ENCODE assay signal across 17 cellular contexts in genomic region chr4:33262809-33263208, GRCh38.
A peak's percentile ranks its signal among the peaks of the same experiment; 100 is the strongest.
DNase-seq lines count a peak whose midpoint lies in the region; ATAC-seq lines count a peak whose summit lies in the region.
"Had no signal": no experiment of that assay in that cellular context is flagged by ENCODE, and none has a peak within 500 bp of the region (broad histone marks: within the 10 kb centered on the region; RNA-seq: fewer than 3 reads in every experiment).

No MANE protein-coding gene starts in this region.

- DNase-seq in Daoy (ENCODE audit: low read depth): peak; percentile 28
- DNase-seq in LHCN-M2 (ENCODE audit: low read depth): peak; percentile 0
- peak; percentile 29 for DNase-seq in dedifferentiated amniotic fluid mesenchymal stem cell (ENCODE audit: extremely low spot score)
- DNase-seq in non-pigmented ciliary epithelial cell (ENCODE audit: low read depth): peak; percentile 47
- DNase-seq in RPMI8226: no peak
- no peak for DNase-seq in midbrain (lab: John Stamatoyannopoulos, UW)
- DNase-seq: activated naive CD4-positive, alpha-beta T cell treated with anti-CD3 and anti-CD28 coated beads for 36 hours; activated T-cell treated with anti-CD3 and anti-CD28 coated beads, Interleukin-2, amount 50 U/mL, for 4 hours; CD4-positive, alpha-beta memory T cell; DMS79 treated with DMSO at 0.1 percent for 48 hours; left cardiac atrium; PC-9; uterus had no signal

- no peak for ATAC-seq in HG03521 (IDR thresholded peaks at IDR 0.05; ENCODE audit: unreplicated experiment)
- ATAC-seq in GM19467 (IDR thresholded peaks at IDR 0.05; ENCODE audit: unreplicated experiment): no peak
- ATAC-seq: activated CD4-positive, CD25-positive, alpha-beta regulatory T cell treated with anti-CD3 and anti-CD28 coated beads, Interleukin-2, amount 50 U/mL, for 24 hours; activated T-cell treated with anti-CD3 and anti-CD28 coated beads, Interleukin-2, amount 50 U/mL, for 4 hours; gastroesophageal sphincter had no signal

Comparison
In these comparisons a context has a peak if more than half of its experiments do, and no peak if none do; other contexts are left out.
1. DNase-seq: peak in Daoy (single experiment), LHCN-M2 (single experiment), dedifferentiated amniotic fluid mesenchymal stem cell (single experiment) and non-pigmented ciliary epithelial cell (single experiment); none in RPMI8226 (single experiment) and midbrain (single experiment).